In genomic region chr2:96231316-96231715, GRCh38 we compare ENCODE assay signal across 26 cellular contexts.
"Had no signal": no experiment of that assay in that cellular context is flagged by ENCODE, and none has a peak within 500 bp of the region (broad histone marks: within the 10 kb centered on the region; RNA-seq: fewer than 3 reads in every experiment).

No MANE protein-coding gene starts in this region.

- H3K4me1 ChIP-seq: colonic mucosa, esophagus squamous epithelium, sigmoid colon had no signal

- H3K27me3 Mint-ChIP-seq: central memory CD8-positive, alpha-beta T cell; naive thymus-derived CD4-positive, alpha-beta T cell; stimulated activated naive CD8-positive, alpha-beta T cell treated with anti-CD3 and anti-CD28 coated beads, Interleukin-15, Interleukin-2, amounts not matched to agents 100 ng/mL and 50 ng/mL, for 24 hours had no signal

- ATAC-seq: left lobe of liver; naive thymus-derived CD4-positive, alpha-beta T cell; psoas muscle; right cardiac atrium; stimulated activated effector memory CD8-positive, alpha-beta T cell treated with anti-CD3 and anti-CD28 coated beads, Interleukin-12 subunit alpha, Interleukin-12 subunit beta, amount 100 ng/mL, for 72 hours had no signal

- DNase-seq: colonic mucosa; dermis blood vessel endothelial cell; effector memory CD4-positive, alpha-beta T cell; erythroblast; esophagus squamous epithelium; foreskin melanocyte; hypothalamus; mesendoderm; midbrain; naive thymus-derived CD4-positive, alpha-beta T cell; occipital lobe; ovary; posterior cingulate gyrus; psoas muscle; right cardiac atrium; sigmoid colon; stimulated activated CD4-positive, alpha-beta T cell treated with anti-CD3 and anti-CD28 coated beads, Interleukin-2, amount 100 ng/mL, for 24 hours; stimulated activated CD4-positive, alpha-beta T cell treated with anti-CD3 and anti-CD28 coated beads, Interleukin-4, amount 100 ng/mL, for 24 hours; thyroid gland; trophoblast cell had no signal

- H3K27ac Mint-ChIP-seq: nephron; stimulated activated effector memory CD8-positive, alpha-beta T cell treated with anti-CD3 and anti-CD28 coated beads, Interleukin-12 subunit alpha, Interleukin-12 subunit beta, amount 100 ng/mL, for 72 hours; stimulated activated naive CD8-positive, alpha-beta T cell treated with anti-CD3 and anti-CD28 coated beads, Interleukin-15, Interleukin-2, amounts not matched to agents 100 ng/mL and 50 ng/mL, for 24 hours had no signal

- H3K4me3 Mint-ChIP-seq: central memory CD8-positive, alpha-beta T cell; naive thymus-derived CD4-positive, alpha-beta T cell; nephron; stimulated activated effector memory CD8-positive, alpha-beta T cell treated with anti-CD3 and anti-CD28 coated beads, Interleukin-12 subunit alpha, Interleukin-12 subunit beta, amount 100 ng/mL, for 72 hours; stimulated activated naive CD8-positive, alpha-beta T cell treated with anti-CD3 and anti-CD28 coated beads, Interleukin-15, Interleukin-2, amounts not matched to agents 100 ng/mL and 50 ng/mL, for 24 hours had no signal

- H3K36me3 ChIP-seq: colonic mucosa, esophagus squamous epithelium, ovary, sigmoid colon, thyroid gland had no signal

- H3K27ac ChIP-seq: colonic mucosa, esophagus squamous epithelium, ovary, psoas muscle, sigmoid colon, thyroid gland had no signal

- H3K9me3 Mint-ChIP-seq: central memory CD8-positive, alpha-beta T cell; naive thymus-derived CD4-positive, alpha-beta T cell; nephron; stimulated activated effector memory CD8-positive, alpha-beta T cell treated with anti-CD3 and anti-CD28 coated beads, Interleukin-12 subunit alpha, Interleukin-12 subunit beta, amount 100 ng/mL, for 72 hours; stimulated activated naive CD8-positive, alpha-beta T cell treated with anti-CD3 and anti-CD28 coated beads, Interleukin-15, Interleukin-2, amounts not matched to agents 100 ng/mL and 50 ng/mL, for 24 hours had no signal

- H3K4me3 ChIP-seq: colonic mucosa, esophagus squamous epithelium, lung, ovary, psoas muscle, sigmoid colon, thyroid gland had no signal

- H3K4me1 Mint-ChIP-seq: central memory CD8-positive, alpha-beta T cell; nephron had no signal

- H3K36me3 Mint-ChIP-seq: stimulated activated effector memory CD8-positive, alpha-beta T cell treated with anti-CD3 and anti-CD28 coated beads, Interleukin-12 subunit alpha, Interleukin-12 subunit beta, amount 100 ng/mL, for 72 hours had no signal

- H3K9me3 ChIP-seq: colonic mucosa, esophagus squamous epithelium, ovary, psoas muscle, sigmoid colon, thyroid gland had no signal

- H3K27me3 ChIP-seq: colonic mucosa, esophagus squamous epithelium, ovary, sigmoid colon, thyroid gland had no signal
